In genomic region chr20:63942250-63943006, GRCh38 we compare ENCODE assay signal across 8 cellular contexts. TPM values are rescaled to one million over a fixed set of nuclear protein-coding genes. Genes with fewer than 3 reads are reported as not detected.
A peak's percentile ranks its signal among the peaks of the same experiment; 100 is the strongest.
DNase-seq lines count a peak whose midpoint lies in the region; ATAC-seq and TF ChIP-seq lines count a peak whose summit lies in the region.

No MANE protein-coding gene starts in this region.

- no peak for TF ChIP-seq EP300 in upper lobe of left lung (IDR thresholded peaks at IDR 0.05)

- no peak overlapping the region for H3K4me3 ChIP-seq in upper lobe of left lung

- H3K27me3 Mint-ChIP-seq in activated naive CD4-positive, alpha-beta T cell treated with anti-CD3 and anti-CD28 coated beads for 36 hours (ENCODE audit: low read depth), result no peaks in the 10 kb centered on the region
- H3K27me3 Mint-ChIP-seq in effector memory CD8-positive, alpha-beta T cell, result no peaks in the 10 kb centered on the region

- H3K27ac Mint-ChIP-seq in activated naive CD4-positive, alpha-beta T cell treated with anti-CD3 and anti-CD28 coated beads for 36 hours, result peak overlapping the region; percentile 54
- peak overlapping the region in 1 of 2 donors; percentile 85 for H3K27ac Mint-ChIP-seq in effector memory CD8-positive, alpha-beta T cell

- ATAC-seq in upper lobe of left lung (ENCODE audit: low FRiP score in 2 of 2) (no peak), HG03354 (IDR thresholded peaks at IDR 0.05; ENCODE audit: poor library complexity, severe bottlenecking, unreplicated experiment) (no peak)
- ATAC-seq in effector memory CD8-positive, alpha-beta T cell (replicated peaks), result no peak

- in situ Hi-C loops in KBM-7 (cut with MboI; ENCODE audit: low pct_unique_long_range_greater_than_20kb, low sequenced_read_pairs), result no loop called here

- no peak overlapping the region for H3K4me3 Mint-ChIP-seq in activated naive CD4-positive, alpha-beta T cell treated with anti-CD3 and anti-CD28 coated beads for 36 hours
- H3K4me3 Mint-ChIP-seq in effector memory CD8-positive, alpha-beta T cell, result peak overlapping the region in 1 of 2 donors; percentile 51

- no peaks in the 10 kb centered on the region for H3K9me3 Mint-ChIP-seq in activated naive CD4-positive, alpha-beta T cell treated with anti-CD3 and anti-CD28 coated beads for 36 hours
- H3K9me3 Mint-ChIP-seq in effector memory CD8-positive, alpha-beta T cell, result peaks cover 0 to 1% of the 10 kb centered on the region in 2 donors

- TF ChIP-seq CTCF in upper lobe of left lung (IDR thresholded peaks at IDR 0.05), result no peak

- TF ChIP-seq POLR2A in upper lobe of left lung (IDR thresholded peaks at IDR 0.05), result no peak

- peak; percentile 54 for DNase-seq in COLO668 (lab: John Stamatoyannopoulos, UW; ENCODE audit: unreplicated experiment)
- peak; percentile 49 for DNase-seq in KBM-7
- peak; percentile 49 for DNase-seq in activated naive CD4-positive, alpha-beta T cell treated with anti-CD3 and anti-CD28 coated beads for 36 hours
- peak; percentile 89 for DNase-seq in iPS-NIHi7 (ENCODE audit: extremely low spot score)
- DNase-seq in upper lobe of left lung, result peak; percentile 47 to 69
- DNase-seq in effector memory CD8-positive, alpha-beta T cell, result no peak
- DNase-seq in NCI-H1930 (lab: John Stamatoyannopoulos, UW), result no peak

- peak overlapping the region; percentile 73 to 84 (median 82) for H3K27ac ChIP-seq in upper lobe of left lung

- intact Hi-C loops in activated naive CD4-positive, alpha-beta T cell treated with anti-CD3 and anti-CD28 coated beads for 36 hours (cut with micrococcal nuclease), result no loop called here

- peaks cover 15 to 33% (median 23%) of the 10 kb centered on the region in 4 donors for H3K4me1 ChIP-seq in upper lobe of left lung

- WGBS in upper lobe of left lung, 2 donors, result 56 to 58% methylated on average over 27 to 30 of the region's 30 CpGs

- no peaks in the 10 kb centered on the region for H3K9me3 ChIP-seq in upper lobe of left lung

- peaks cover 8 to 79% (median 60%) of the 10 kb centered on the region in 4 donors for H3K36me3 ChIP-seq in upper lobe of left lung

- peaks cover 11% of the 10 kb centered on the region for H3K36me3 Mint-ChIP-seq in activated naive CD4-positive, alpha-beta T cell treated with anti-CD3 and anti-CD28 coated beads for 36 hours (ENCODE audit: low read depth)
- peaks cover 35% of the 10 kb centered on the region for H3K36me3 Mint-ChIP-seq in effector memory CD8-positive, alpha-beta T cell (ENCODE audit: insufficient read depth)

- peaks cover 16% of the 10 kb centered on the region for H3K4me1 Mint-ChIP-seq in activated naive CD4-positive, alpha-beta T cell treated with anti-CD3 and anti-CD28 coated beads for 36 hours (ENCODE audit: low read depth)
- peaks cover 17 to 20% of the 10 kb centered on the region in 2 donors for H3K4me1 Mint-ChIP-seq in effector memory CD8-positive, alpha-beta T cell (ENCODE audit: low read depth in 2 of 2)

- H3K27me3 ChIP-seq in upper lobe of left lung, result no peaks in the 10 kb centered on the region

- CTCF ChIA-PET in activated naive CD4-positive, alpha-beta T cell treated with anti-CD3 and anti-CD28 coated beads for 36 hours (lab: Charles Lee), result no interaction called here

RNA-seq across cellular contexts. Expression of gene UCKL1, which starts 13.8 kb away (rescaled TPM):
- total RNA-seq in activated naive CD4-positive, alpha-beta T cell treated with anti-CD3 and anti-CD28 coated beads for 36 hours, result 10 to 100 TPM; 23.3 to 23.9 TPM
- 100 to 1,000 TPM in 1 of 6 donors, 10 to 100 TPM in 5; 23.0 to 103 (median 37.3) TPM for total RNA-seq in upper lobe of left lung

RNA-seq across cellular contexts. Expression of gene ZNF512B, which starts 27.3 kb away (rescaled TPM):
- total RNA-seq in activated naive CD4-positive, alpha-beta T cell treated with anti-CD3 and anti-CD28 coated beads for 36 hours, result 1 to 10 TPM; 7.9 to 8.3 TPM
- total RNA-seq in upper lobe of left lung, result 10 to 100 TPM; 10.8 to 22.0 (median 16.3) TPM

RNA-seq across cellular contexts. Expression of gene SAMD10, which starts 37.0 kb away (rescaled TPM):
- total RNA-seq in activated naive CD4-positive, alpha-beta T cell treated with anti-CD3 and anti-CD28 coated beads for 36 hours, result 10 to 100 TPM; 20.5 to 21.8 TPM
- 1 to 10 TPM; 2.6 to 7.2 (median 4.7) TPM for total RNA-seq in upper lobe of left lung

RNA-seq across cellular contexts. Expression of gene PRPF6, which starts 38.5 kb away (rescaled TPM):
- 10 to 100 TPM; 39.4 to 40.2 TPM for total RNA-seq in activated naive CD4-positive, alpha-beta T cell treated with anti-CD3 and anti-CD28 coated beads for 36 hours
- 100 to 1,000 TPM in 1 of 6 donors, 10 to 100 TPM in 5; 60.5 to 113 (median 68.0) TPM for total RNA-seq in upper lobe of left lung

RNA-seq across cellular contexts. Expression of gene DNAJC5, which starts 47.5 kb away (rescaled TPM):
- 10 to 100 TPM; 19.4 to 19.5 TPM for total RNA-seq in activated naive CD4-positive, alpha-beta T cell treated with anti-CD3 and anti-CD28 coated beads for 36 hours
- total RNA-seq in upper lobe of left lung, result 10 to 100 TPM; 44.6 to 66.0 (median 60.7) TPM

Comparison
In these comparisons a context has a peak if more than half of its experiments do, and no peak if none do; other contexts are left out.
1. DNase-seq: peak in COLO668 (single experiment), KBM-7 (single experiment), activated naive CD4-positive, alpha-beta T cell treated with anti-CD3 and anti-CD28 coated beads for 36 hours (single experiment), iPS-NIHi7 (single experiment) and upper lobe of left lung (2 of 2); none in effector memory CD8-positive, alpha-beta T cell (0 of 3) and NCI-H1930 (0 of 2).